ENCODE assay signal across 9 cellular contexts in the genomic region with DNA sequence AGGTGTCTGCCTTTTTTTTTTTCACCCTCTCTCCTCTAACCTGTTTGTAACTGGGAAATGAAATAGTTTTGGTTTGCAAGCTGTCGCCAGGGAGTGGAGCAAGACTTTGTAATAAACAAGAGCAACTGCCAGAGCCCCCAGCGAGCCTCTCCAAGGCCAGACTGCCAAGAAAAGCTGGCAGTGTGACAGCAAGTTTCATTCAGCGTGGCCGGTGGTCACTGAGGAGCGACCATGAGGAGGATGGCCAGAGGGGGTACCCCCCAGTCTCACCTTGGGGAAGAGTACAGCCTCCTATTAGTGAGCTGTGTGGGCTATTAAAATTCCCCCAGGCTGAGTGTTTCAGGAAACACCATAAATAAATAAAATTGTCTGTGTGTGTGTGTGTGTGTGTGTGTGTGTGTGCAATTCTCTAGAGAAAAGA. TPM values are rescaled to one million over a fixed set of nuclear protein-coding genes. Genes with fewer than 3 reads are reported as not detected.
DNase-seq lines count a peak whose midpoint lies in the region; ATAC-seq and TF ChIP-seq lines count a peak whose summit lies in the region.
"Had no signal": no experiment of that assay in that cellular context is flagged by ENCODE, and none has a peak within 500 bp of the region (broad histone marks: within the 10 kb centered on the region; RNA-seq: fewer than 3 reads in every experiment).

No MANE protein-coding gene starts in this region.

- H3K36me3 ChIP-seq in upper lobe of right lung = no peaks in the 10 kb centered on the region

- ATAC-seq in upper lobe of right lung (peak; percentile 59), GM18511 (IDR thresholded peaks at IDR 0.05; ENCODE audit: unreplicated experiment) (no peak)

- H3K27me3 Mint-ChIP-seq in activated CD4-positive, alpha-beta memory T cell treated with anti-CD3 and anti-CD28 coated beads for 36 hours = no peaks in the 10 kb centered on the region

- CTCF ChIA-PET in activated CD4-positive, alpha-beta memory T cell treated with anti-CD3 and anti-CD28 coated beads for 36 hours (lab: Charles Lee) = interaction anchor here (1.3 to 1.4 kb wide), 2 partner anchors 23 to 508 kb away, joined by 3 read pairs; no protein-coding TSS in a partner anchor

- H3K36me3 Mint-ChIP-seq in activated CD4-positive, alpha-beta memory T cell treated with anti-CD3 and anti-CD28 coated beads for 36 hours = no peaks in the 10 kb centered on the region
- H3K36me3 Mint-ChIP-seq: CD4-positive, CD25-positive, alpha-beta regulatory T cell had no signal

- H3K4me1 ChIP-seq in upper lobe of right lung = peaks cover 26% of the 10 kb centered on the region

- intact Hi-C loops in upper lobe of right lung (cut with DNase I) = no loop called here
- intact Hi-C loops in activated CD4-positive, alpha-beta memory T cell treated with anti-CD3 and anti-CD28 coated beads for 36 hours (cut with micrococcal nuclease) = no loop called here

- no peaks in the 10 kb centered on the region for H3K9me3 ChIP-seq in upper lobe of right lung

- H3K4me3 Mint-ChIP-seq in activated CD4-positive, alpha-beta memory T cell treated with anti-CD3 and anti-CD28 coated beads for 36 hours = no peak overlapping the region
- H3K4me3 Mint-ChIP-seq: CD4-positive, CD25-positive, alpha-beta regulatory T cell had no signal

- TF ChIP-seq CTCF in upper lobe of right lung (IDR thresholded peaks at IDR 0.05) = no peak

- DNase-seq in NCI-H2081 (lab: John Stamatoyannopoulos, UW) = peak; percentile 22 to 48
- no peak for DNase-seq in NCI-H2081 treated with DMSO at 0.1 percent for 48 hours (lab: John Stamatoyannopoulos, UW)
- DNase-seq in caudate nucleus (lab: John Stamatoyannopoulos, UW) = peak in 35 of 61 donors; percentile 3 to 75 (median 29)
- peak; percentile 75 for DNase-seq in medulla oblongata (ENCODE audit: extremely low spot score)
- peak; percentile 72 for DNase-seq in upper lobe of right lung
- no peak for DNase-seq in activated CD4-positive, alpha-beta memory T cell treated with anti-CD3 and anti-CD28 coated beads for 36 hours
- DNase-seq in effector CD4-positive, alpha-beta T cell = no peak
- DNase-seq: CD4-positive, CD25-positive, alpha-beta regulatory T cell had no signal

- peak overlapping the region; percentile 67 for H3K27ac ChIP-seq in caudate nucleus (ENCODE audit: low read depth, low read length)
- peak overlapping the region; percentile 85 for H3K27ac ChIP-seq in upper lobe of right lung

- no peaks in the 10 kb centered on the region for H3K9me3 Mint-ChIP-seq in activated CD4-positive, alpha-beta memory T cell treated with anti-CD3 and anti-CD28 coated beads for 36 hours
- H3K9me3 Mint-ChIP-seq: CD4-positive, CD25-positive, alpha-beta regulatory T cell had no signal

- no peaks in the 10 kb centered on the region for H3K4me1 Mint-ChIP-seq in activated CD4-positive, alpha-beta memory T cell treated with anti-CD3 and anti-CD28 coated beads for 36 hours (ENCODE audit: low read depth)
- H3K4me1 Mint-ChIP-seq: CD4-positive, CD25-positive, alpha-beta regulatory T cell had no signal

- no peaks in the 10 kb centered on the region for H3K27me3 ChIP-seq in upper lobe of right lung

- H3K27ac Mint-ChIP-seq in activated CD4-positive, alpha-beta memory T cell treated with anti-CD3 and anti-CD28 coated beads for 36 hours = no peak overlapping the region
- H3K27ac Mint-ChIP-seq: CD4-positive, CD25-positive, alpha-beta regulatory T cell had no signal

- peak overlapping the region; percentile 25 for H3K4me3 ChIP-seq in upper lobe of right lung

- POLR2A ChIA-PET in activated CD4-positive, alpha-beta memory T cell treated with anti-CD3 and anti-CD28 coated beads for 36 hours (lab: Charles Lee) = no interaction called here

RNA-seq across cellular contexts. Expression of a gene that starts 49.9 kb away (rescaled TPM):
- 204 TPM for total RNA-seq in upper lobe of right lung
- 10 to 100 TPM; 92.4 to 93.8 TPM for total RNA-seq in activated CD4-positive, alpha-beta memory T cell treated with anti-CD3 and anti-CD28 coated beads for 36 hours

Comparison
In these comparisons a context has a peak if more than half of its experiments do, and no peak if none do; other contexts are left out.
1. DNase-seq: peak in NCI-H2081 (2 of 2), caudate nucleus (35 of 61), medulla oblongata (single experiment) and upper lobe of right lung (single experiment); none in NCI-H2081 treated with DMSO at 0.1 percent for 48 hours (single experiment), activated CD4-positive, alpha-beta memory T cell treated with anti-CD3 and anti-CD28 coated beads for 36 hours (single experiment) and effector CD4-positive, alpha-beta T cell (single experiment).